1 cellular context compared by ENCODE assay signal in genomic region chr12:56097738-56098137, GRCh38.
A peak's percentile ranks its signal among the peaks of the same experiment; 100 is the strongest.
TF ChIP-seq lines count a peak whose summit lies in the region.

No MANE protein-coding gene starts in this region.

TF ChIP-seq in K562, 482 proteins besides CTCF, POLR2A, EP300 and RAD21:
- TF ChIP-seq CSDE1 (IDR thresholded peaks at IDR 0.05) (no peak), TCF7 (IDR thresholded peaks at IDR 0.05; ENCODE audit: borderline replicate concordance) (no peak), CHD1 (IDR thresholded peaks at IDR 0.05; ENCODE audit: low read length) (no peak), RREB1 (CRISPR knock-in tag; IDR thresholded peaks at IDR 0.05) (no peak), GATAD2A (IDR thresholded peaks at IDR 0.05) (no peak), RERE (CRISPR knock-in tag; IDR thresholded peaks at IDR 0.05; ENCODE audit: borderline replicate concordance) (no peak), TFAP4 (CRISPR knock-in tag; IDR thresholded peaks at IDR 0.05; ENCODE audit: borderline replicate concordance) (no peak), PRDM10 (IDR thresholded peaks at IDR 0.05; ENCODE audit: partially characterized antibody) (peak; percentile 50), CBFA2T2 (conservative IDR thresholded peaks at IDR 0.05) (peak; percentile 28), MTA1 (IDR thresholded peaks at IDR 0.05; ENCODE audit: borderline replicate concordance) (no peak), ETS1 (conservative IDR thresholded peaks at IDR 0.05; ENCODE audit: control insufficient read depth, low read depth, low read length) (no peak), TAF9B (IDR thresholded peaks at IDR 0.05; ENCODE audit: partially characterized antibody) (no peak), ZBTB49 (CRISPR knock-in tag; IDR thresholded peaks at IDR 0.05; ENCODE audit: borderline replicate concordance) (no peak), YY1 (IDR thresholded peaks at IDR 0.05; ENCODE audit: borderline replicate concordance in 1 of 3, control insufficient read depth in 1 of 3, extremely low read depth in 1 of 3, insufficient read depth in 3 of 3, insufficient read length in 1 of 3, insufficient replicate concordance in 2 of 3, low read depth in 1 of 3, low read length in 2 of 3) (no peak), CBFA2T3 (IDR thresholded peaks at IDR 0.05) (peak; percentile 57), TAL1 (IDR thresholded peaks at IDR 0.05) (0 out of 2 replicates have a peak, but pooled peaks have one; percentile 11), HDAC3 (IDR thresholded peaks at IDR 0.05; ENCODE audit: borderline replicate concordance, partially characterized antibody) (no peak)
